In the genomic region with DNA sequence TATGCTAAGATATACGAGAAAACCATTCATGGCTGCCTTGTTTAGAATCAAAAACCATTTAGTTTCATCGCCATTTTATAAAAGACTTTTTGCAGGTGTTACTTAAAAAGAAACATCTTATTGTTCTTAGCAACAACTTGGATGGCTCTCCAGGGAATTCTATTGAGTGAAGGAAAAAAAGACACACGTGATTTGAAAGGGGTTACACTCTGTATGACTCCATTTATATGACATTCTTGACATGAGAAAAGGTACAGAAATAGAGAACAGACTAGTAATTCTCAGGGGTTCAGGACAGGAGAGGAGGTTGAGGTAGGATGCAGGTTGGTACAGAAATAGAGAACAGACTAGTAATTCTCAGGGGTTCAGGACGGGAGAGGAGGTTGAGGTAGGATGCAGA, we compare ENCODE assay signal across 27 cellular contexts.
A peak's percentile ranks its signal among the peaks of the same experiment; 100 is the strongest.
DNase-seq lines count a peak whose midpoint lies in the region; ATAC-seq and TF ChIP-seq lines count a peak whose summit lies in the region.
"Had no signal": no experiment of that assay in that cellular context is flagged by ENCODE, and none has a peak within 500 bp of the region (broad histone marks: within the 10 kb centered on the region; RNA-seq: fewer than 3 reads in every experiment).

No MANE protein-coding gene starts in this region.

- no peak overlapping the region for H3K4me3 Mint-ChIP-seq in activated CD4-positive, alpha-beta memory T cell treated with anti-CD3 and anti-CD28 coated beads for 36 hours
- H3K4me3 Mint-ChIP-seq in activated CD4-positive, alpha-beta memory T cell treated with anti-CD3 and anti-CD28 coated beads, Interleukin-2, amount 10 ng/mL, durations not matched to agents 7 days and 5 days = no peak overlapping the region
- no peak overlapping the region for H3K4me3 Mint-ChIP-seq in mesothelial cell of epicardium
- H3K4me3 Mint-ChIP-seq in stimulated activated memory B cell treated with anti-CD40 and anti-IgM and Interleukin-4, amounts not matched to agents 10 μg/mL and 1 μg/mL and 100 μg/mL, for 72 hours = no peak overlapping the region
- H3K4me3 Mint-ChIP-seq: CD4-positive, CD25-positive, alpha-beta regulatory T cell; HFFc6 had no signal

- peaks cover 6% of the 10 kb centered on the region for H3K4me1 Mint-ChIP-seq in activated CD4-positive, alpha-beta memory T cell treated with anti-CD3 and anti-CD28 coated beads for 36 hours (ENCODE audit: low read depth)
- H3K4me1 Mint-ChIP-seq in activated CD4-positive, alpha-beta memory T cell treated with anti-CD3 and anti-CD28 coated beads, Interleukin-2, amount 10 ng/mL, durations not matched to agents 7 days and 5 days = no peaks in the 10 kb centered on the region
- peaks cover 4% of the 10 kb centered on the region for H3K4me1 Mint-ChIP-seq in mesothelial cell of epicardium
- H3K4me1 Mint-ChIP-seq in stimulated activated memory B cell treated with anti-CD40 and anti-IgM and Interleukin-4, amounts not matched to agents 10 μg/mL and 1 μg/mL and 100 μg/mL, for 72 hours = peaks cover 21% of the 10 kb centered on the region

- H3K9ac ChIP-seq in Karpas-422 (ENCODE audit: low read length) = no peak overlapping the region

- H3K27ac ChIP-seq in Karpas-422 (ENCODE audit: low read length) = no peak overlapping the region
- H3K27ac ChIP-seq: HL-60, PC-9, SK-N-MC had no signal

- no peaks in the 10 kb centered on the region for H3K4me1 ChIP-seq in Karpas-422 (ENCODE audit: low read length)

- no peaks in the 10 kb centered on the region for H3K9me3 ChIP-seq in Karpas-422 (ENCODE audit: low read length)

- no peak for TF ChIP-seq CTCF in mesothelial cell of epicardium (IDR thresholded peaks at IDR 0.05; ENCODE audit: unreplicated experiment)

- peaks cover 5% of the 10 kb centered on the region for H3K9me3 Mint-ChIP-seq in activated CD4-positive, alpha-beta memory T cell treated with anti-CD3 and anti-CD28 coated beads for 36 hours
- peaks cover 6% of the 10 kb centered on the region for H3K9me3 Mint-ChIP-seq in activated CD4-positive, alpha-beta memory T cell treated with anti-CD3 and anti-CD28 coated beads, Interleukin-2, amount 10 ng/mL, durations not matched to agents 7 days and 5 days
- H3K9me3 Mint-ChIP-seq in mesothelial cell of epicardium = peaks cover 11% of the 10 kb centered on the region
- H3K9me3 Mint-ChIP-seq in stimulated activated memory B cell treated with anti-CD40 and anti-IgM and Interleukin-4, amounts not matched to agents 10 μg/mL and 1 μg/mL and 100 μg/mL, for 72 hours = peaks cover 6% of the 10 kb centered on the region
- H3K9me3 Mint-ChIP-seq: CD4-positive, CD25-positive, alpha-beta regulatory T cell; HFFc6 had no signal

- ATAC-seq in stimulated activated memory B cell treated with anti-CD40 and anti-IgM and Interleukin-4, amounts not matched to agents 10 μg/mL and 1 μg/mL and 100 μg/mL, for 72 hours = no peak
- ATAC-seq in GM18502 (IDR thresholded peaks at IDR 0.05; ENCODE audit: poor library complexity, unreplicated experiment) = no peak
- ATAC-seq: HepG2, K562 had no signal

- no peaks in the 10 kb centered on the region for H3K9me2 ChIP-seq in Karpas-422 (replicated peaks; ENCODE audit: insufficient read depth, low read length)

- peaks cover 39% of the 10 kb centered on the region for H3K36me3 Mint-ChIP-seq in activated CD4-positive, alpha-beta memory T cell treated with anti-CD3 and anti-CD28 coated beads for 36 hours
- peaks cover 24% of the 10 kb centered on the region for H3K36me3 Mint-ChIP-seq in activated CD4-positive, alpha-beta memory T cell treated with anti-CD3 and anti-CD28 coated beads, Interleukin-2, amount 10 ng/mL, durations not matched to agents 7 days and 5 days (ENCODE audit: low read depth)
- peaks cover 38% of the 10 kb centered on the region for H3K36me3 Mint-ChIP-seq in mesothelial cell of epicardium
- peaks cover 54% of the 10 kb centered on the region for H3K36me3 Mint-ChIP-seq in stimulated activated memory B cell treated with anti-CD40 and anti-IgM and Interleukin-4, amounts not matched to agents 10 μg/mL and 1 μg/mL and 100 μg/mL, for 72 hours

- no peak overlapping the region for H3K4me2 ChIP-seq in Karpas-422 (ENCODE audit: low read depth, low read length, poor library complexity, severe bottlenecking)
- H3K4me2 ChIP-seq: PC-9 had no signal

- H3K4me3 ChIP-seq in Karpas-422 (ENCODE audit: low read length) = no peak overlapping the region
- H3K4me3 ChIP-seq: K562, PC-9, SK-N-MC had no signal

- peak overlapping the region; percentile 1 for H3K27ac Mint-ChIP-seq in activated CD4-positive, alpha-beta memory T cell treated with anti-CD3 and anti-CD28 coated beads for 36 hours
- no peak overlapping the region for H3K27ac Mint-ChIP-seq in activated CD4-positive, alpha-beta memory T cell treated with anti-CD3 and anti-CD28 coated beads, Interleukin-2, amount 10 ng/mL, durations not matched to agents 7 days and 5 days
- peak overlapping the region; percentile 44 for H3K27ac Mint-ChIP-seq in mesothelial cell of epicardium
- H3K27ac Mint-ChIP-seq in stimulated activated memory B cell treated with anti-CD40 and anti-IgM and Interleukin-4, amounts not matched to agents 10 μg/mL and 1 μg/mL and 100 μg/mL, for 72 hours = peak overlapping the region; percentile 5
- H3K27ac Mint-ChIP-seq: HFFc6 had no signal

- DNase-seq in activated CD4-positive, alpha-beta memory T cell treated with anti-CD3 and anti-CD28 coated beads for 36 hours = no peak
- no peak for DNase-seq in activated CD4-positive, alpha-beta memory T cell treated with anti-CD3 and anti-CD28 coated beads, Interleukin-2, amount 10 ng/mL, durations not matched to agents 7 days and 5 days
- DNase-seq in Karpas-422 (peak; percentile 30), mesothelial cell of epicardium (ENCODE audit: low spot score in 2 of 2, unreplicated experiment in 2 of 2) (no peak), NCI-H82 treated with DMSO at 0.1 percent for 48 hours (lab: John Stamatoyannopoulos, UW; ENCODE audit: unreplicated experiment) (no peak), NCI-H2196 treated with DMSO at 0.1 percent for 48 hours (lab: John Stamatoyannopoulos, UW; ENCODE audit: unreplicated experiment) (no peak)
- DNase-seq: 8988T; AML-193; CD4-positive, CD25-positive, alpha-beta regulatory T cell; DMS79; H7; HFFc6; MM.1S; NCI-H1092; NCI-H1436; NCI-H1930; NCI-H2227 treated with DMSO at 0.1 percent for 48 hours; NCI-H510A; PC-9; RPMI8226; SHP77 had no signal

- H3K27me3 ChIP-seq in Karpas-422 (ENCODE audit: low read length) = no peaks in the 10 kb centered on the region

- H3K36me3 ChIP-seq in Karpas-422 (ENCODE audit: insufficient read depth, low read length) = no peaks in the 10 kb centered on the region

- H4K20me1 ChIP-seq in Karpas-422 (ENCODE audit: insufficient read depth, low read depth, low read length) = no peaks in the 10 kb centered on the region

- no peaks in the 10 kb centered on the region for H3K27me3 Mint-ChIP-seq in activated CD4-positive, alpha-beta memory T cell treated with anti-CD3 and anti-CD28 coated beads for 36 hours
- H3K27me3 Mint-ChIP-seq in activated CD4-positive, alpha-beta memory T cell treated with anti-CD3 and anti-CD28 coated beads, Interleukin-2, amount 10 ng/mL, durations not matched to agents 7 days and 5 days = no peaks in the 10 kb centered on the region
- H3K27me3 Mint-ChIP-seq in mesothelial cell of epicardium (ENCODE audit: low read depth) = no peaks in the 10 kb centered on the region
- no peaks in the 10 kb centered on the region for H3K27me3 Mint-ChIP-seq in stimulated activated memory B cell treated with anti-CD40 and anti-IgM and Interleukin-4, amounts not matched to agents 10 μg/mL and 1 μg/mL and 100 μg/mL, for 72 hours
- H3K27me3 Mint-ChIP-seq: CD4-positive, CD25-positive, alpha-beta regulatory T cell had no signal

- 0 out of 2 replicates have a peak, but pooled peaks cover under 1% of the 10 kb centered on the region for H3K79me2 ChIP-seq in Karpas-422 (ENCODE audit: low read length)

- CTCF ChIA-PET in activated CD4-positive, alpha-beta memory T cell treated with anti-CD3 and anti-CD28 coated beads for 36 hours (lab: Charles Lee) = no interaction called here
- CTCF ChIA-PET in activated CD4-positive, alpha-beta memory T cell treated with anti-CD3 and anti-CD28 coated beads, Interleukin-2, amount 10 ng/mL, durations not matched to agents 7 days and 5 days (lab: Charles Lee) = no interaction called here

- POLR2A ChIA-PET in activated CD4-positive, alpha-beta memory T cell treated with anti-CD3 and anti-CD28 coated beads for 36 hours (lab: Charles Lee) = no interaction called here
- POLR2A ChIA-PET in activated CD4-positive, alpha-beta memory T cell treated with anti-CD3 and anti-CD28 coated beads, Interleukin-2, amount 10 ng/mL, durations not matched to agents 7 days and 5 days (lab: Charles Lee) = no interaction called here

- H2AFZ ChIP-seq in Karpas-422 (ENCODE audit: low read length) = no peak overlapping the region
- H2AFZ ChIP-seq: PC-9 had no signal

- intact Hi-C loops in activated CD4-positive, alpha-beta memory T cell treated with anti-CD3 and anti-CD28 coated beads for 36 hours (cut with micrococcal nuclease) = no loop called here
